Comparison of ENCODE assay signal across 8 cellular contexts in the genomic region with DNA sequence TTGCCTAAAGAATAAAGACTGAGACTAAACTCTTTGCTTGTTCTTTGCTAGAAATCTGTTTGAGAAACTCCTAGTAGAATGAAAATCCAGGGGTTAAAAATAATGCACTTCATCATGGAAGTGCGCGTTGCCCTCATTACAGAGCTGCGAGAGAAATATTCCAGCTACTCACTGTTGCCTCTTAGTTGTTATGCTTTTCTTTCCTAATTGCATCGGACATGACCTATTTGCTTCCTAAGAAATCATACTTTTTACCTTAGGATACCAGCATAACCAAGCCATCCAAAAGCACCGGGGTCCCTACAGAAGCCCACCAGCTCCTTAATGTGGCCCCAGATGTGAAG. TPM values are rescaled to one million over a fixed set of nuclear protein-coding genes. Genes with fewer than 3 reads are reported as not detected.
A peak's percentile ranks its signal among the peaks of the same experiment; 100 is the strongest.
DNase-seq lines count a peak whose midpoint lies in the region; ATAC-seq, FAIRE-seq and TF ChIP-seq lines count a peak whose summit lies in the region.

No MANE protein-coding gene starts in this region.

- no peak for FAIRE-seq in frontal cortex (lab: Jason Lieb, UNC)

- no peak overlapping the region for H2AK9ac ChIP-seq in IMR-90 (replicated peaks; ENCODE audit: low read depth, low read length, poor library complexity)

- no peaks in the 10 kb centered on the region for H4K20me1 ChIP-seq in BLaER1
- H4K20me1 ChIP-seq in IMR-90 (ENCODE audit: insufficient read depth, low read length) = no peaks in the 10 kb centered on the region

- H2BK5ac ChIP-seq in IMR-90 (ENCODE audit: low read depth, low read length, poor library complexity, severe bottlenecking) = no peak overlapping the region

- intact Hi-C loops in IMR-90 (cut with micrococcal nuclease) = loop anchor here (2.0 to 5.0 kb wide), 2 partner anchors 236 to 405 kb away; no protein-coding TSS in a partner anchor
- intact Hi-C loops in naive thymus-derived CD4-positive, alpha-beta T cell (cut with micrococcal nuclease) = loop anchor here in 1 of 2 donors (10.0 kb wide), 1 partner anchor 663 kb away; no protein-coding TSS in a partner anchor
- intact Hi-C loops in activated CD4-positive, alpha-beta memory T cell treated with anti-CD3 and anti-CD28 coated beads for 36 hours (cut with micrococcal nuclease) = loop anchor here (10.0 kb wide), 1 partner anchor 653 kb away; no protein-coding TSS in a partner anchor

- no peak overlapping the region for H3K27ac Mint-ChIP-seq in naive thymus-derived CD4-positive, alpha-beta T cell
- no peak overlapping the region for H3K27ac Mint-ChIP-seq in activated CD4-positive, alpha-beta memory T cell treated with anti-CD3 and anti-CD28 coated beads for 36 hours

- TF ChIP-seq POLR2A in IMR-90 (IDR thresholded peaks at IDR 0.05; ENCODE audit: low read depth, low read length) = no peak

- WGBS in IMR-90 (ENCODE audit: extremely low coverage in 2 of 2, insufficient read length in 1 of 2), 2 experiments = no CpG with 5 or more reads among the region's 5 CpGs

- H3K36me3 Mint-ChIP-seq in naive thymus-derived CD4-positive, alpha-beta T cell = no peaks in the 10 kb centered on the region
- H3K36me3 Mint-ChIP-seq in activated CD4-positive, alpha-beta memory T cell treated with anti-CD3 and anti-CD28 coated beads for 36 hours = no peaks in the 10 kb centered on the region

- H3K14ac ChIP-seq in IMR-90 (replicated peaks; ENCODE audit: low read depth, low read length) = no peak overlapping the region

- H3K4me1 ChIP-seq in BLaER1 (peaks cover 31% of the 10 kb centered on the region), IMR-90 (ENCODE audit: control insufficient read depth, insufficient read depth, low read length) (no peaks in the 10 kb centered on the region), duodenal mucosa (ENCODE audit: control insufficient read depth in 1 of 2, insufficient read depth in 2 of 2, low read length in 2 of 2) (peaks cover 0 to 4% of the 10 kb centered on the region in 2 donors)
- no peaks in the 10 kb centered on the region for H3K4me1 ChIP-seq in naive thymus-derived CD4-positive, alpha-beta T cell (ENCODE audit: control insufficient read depth in 2 of 2, insufficient read depth in 2 of 2, low read length in 2 of 2)

- H4K5ac ChIP-seq in IMR-90 (ENCODE audit: low read depth, low read length) = no peak overlapping the region

- H3K56ac ChIP-seq in IMR-90 (ENCODE audit: extremely low read depth, insufficient read depth, low read length) = no peak overlapping the region

- peak; percentile 28 for ATAC-seq in IMR-90 (ENCODE audit: low read depth)
- no peak for ATAC-seq in naive thymus-derived CD4-positive, alpha-beta T cell
- no peak for ATAC-seq in GM18867 (IDR thresholded peaks at IDR 0.05; ENCODE audit: unreplicated experiment)

- H4K8ac ChIP-seq in IMR-90 (ENCODE audit: low read depth in 2 of 2, low read length in 2 of 2) = no peak overlapping the region

- no peaks in the 10 kb centered on the region for H3K9me1 ChIP-seq in IMR-90 (ENCODE audit: insufficient read depth, low read length)

- H2AFZ ChIP-seq in IMR-90 (replicated peaks; ENCODE audit: low read length, poor library complexity) = peak overlapping the region; percentile 80

- H3K27me3 ChIP-seq in BLaER1 (peaks cover 28% of the 10 kb centered on the region), IMR-90 (ENCODE audit: control insufficient read depth, insufficient read depth, low read length) (peaks cover 11% of the 10 kb centered on the region), duodenal mucosa (ENCODE audit: control insufficient read depth in 1 of 2, insufficient read depth in 2 of 2, low read length in 2 of 2) (peaks cover 0 to 5% of the 10 kb centered on the region in 2 donors)
- peaks cover 0 to 4% of the 10 kb centered on the region in 2 donors for H3K27me3 ChIP-seq in naive thymus-derived CD4-positive, alpha-beta T cell (ENCODE audit: control insufficient read depth in 2 of 2, insufficient read depth in 2 of 2, low read length in 2 of 2)

- no peak for TF ChIP-seq CTCF in IMR-90 (conservative IDR thresholded peaks at IDR 0.05; ENCODE audit: low read depth, low read length)

- no peak overlapping the region for H2BK120ac ChIP-seq in IMR-90 (ENCODE audit: low read depth, low read length)

- CTCF ChIA-PET in IMR-90 (lab: Yijun Ruan, JAX) = interaction anchor here (0.7 to 1.7 kb wide), 2 partner anchors 14 to 606 kb away, joined by 3 to 5 read pairs; no protein-coding TSS in a partner anchor
- CTCF ChIA-PET in naive thymus-derived CD4-positive, alpha-beta T cell (lab: Charles Lee) = no interaction called here
- CTCF ChIA-PET in activated CD4-positive, alpha-beta memory T cell treated with anti-CD3 and anti-CD28 coated beads for 36 hours (lab: Charles Lee) = interaction anchor here (1.0 kb wide), 1 partner anchor 15 kb away, joined by 3 read pairs; no protein-coding TSS in a partner anchor

- H3K27ac ChIP-seq in BLaER1 = no peak overlapping the region
- no peak overlapping the region for H3K27ac ChIP-seq in IMR-90 (ENCODE audit: insufficient read depth, low read length)
- no peak overlapping the region for H3K27ac ChIP-seq in duodenal mucosa (ENCODE audit: low read depth, low read length)
- H3K27ac ChIP-seq in naive thymus-derived CD4-positive, alpha-beta T cell (ENCODE audit: low read depth, low read length) = no peak overlapping the region

- POLR2A ChIA-PET in IMR-90 (lab: Charles Lee; ENCODE audit: unreplicated experiment) = no interaction called here
- POLR2A ChIA-PET in naive thymus-derived CD4-positive, alpha-beta T cell (lab: Charles Lee) = no interaction called here
- POLR2A ChIA-PET in activated CD4-positive, alpha-beta memory T cell treated with anti-CD3 and anti-CD28 coated beads for 36 hours (lab: Charles Lee) = no interaction called here

- no peak overlapping the region for H2BK20ac ChIP-seq in IMR-90 (ENCODE audit: low read depth, low read length)

- no peak for DNase-seq in IMR-90
- no peak for DNase-seq in naive thymus-derived CD4-positive, alpha-beta T cell
- DNase-seq in activated CD4-positive, alpha-beta memory T cell treated with anti-CD3 and anti-CD28 coated beads for 36 hours = no peak
- no peak for DNase-seq in GOT3 (lab: John Stamatoyannopoulos, UW)
- DNase-seq in frontal cortex (ENCODE audit: low spot score in 2 of 2) = no peak

- H3K36me3 ChIP-seq in BLaER1 = no peaks in the 10 kb centered on the region
- H3K36me3 ChIP-seq in IMR-90 (ENCODE audit: control insufficient read depth, insufficient read depth, low read length) = no peaks in the 10 kb centered on the region
- H3K36me3 ChIP-seq in duodenal mucosa (ENCODE audit: control insufficient read depth in 1 of 2, insufficient read depth in 2 of 2, low read length in 2 of 2) = no peaks in the 10 kb centered on the region
- no peaks in the 10 kb centered on the region for H3K36me3 ChIP-seq in naive thymus-derived CD4-positive, alpha-beta T cell (ENCODE audit: control insufficient read depth in 2 of 3, insufficient read depth in 3 of 3, low read length in 3 of 3)

- H2AK5ac ChIP-seq in IMR-90 (ENCODE audit: low read depth, low read length) = no peak overlapping the region

- H3K4me2 ChIP-seq in BLaER1 = peak overlapping the region; percentile 80
- peak overlapping the region; percentile 97 for H3K4me2 ChIP-seq in IMR-90 (ENCODE audit: low read depth, low read length)

- peaks cover 31 to 55% (median 36%) of the 10 kb centered on the region in 5 donors for H3K27me3 Mint-ChIP-seq in naive thymus-derived CD4-positive, alpha-beta T cell
- peaks cover 37% of the 10 kb centered on the region for H3K27me3 Mint-ChIP-seq in activated CD4-positive, alpha-beta memory T cell treated with anti-CD3 and anti-CD28 coated beads for 36 hours

- peak overlapping the region; percentile 41 for H3K9ac ChIP-seq in BLaER1
- H3K9ac ChIP-seq in IMR-90 (ENCODE audit: low read depth, low read length) = no peak overlapping the region
- H3K9ac ChIP-seq in duodenal mucosa (ENCODE audit: low read depth in 1 of 2, low read length in 2 of 2) = peak overlapping the region; percentile 14 to 27

- in situ Hi-C loops in IMR-90 (cut with MboI; ENCODE audit: low sequenced_read_pairs) = loop anchor here (25.0 kb wide), 1 partner anchor 656 kb away; no protein-coding TSS in a partner anchor

- no TSS peak for BruUV-seq in IMR-90 (replicated peaks; lab: Mats Ljungman, UMichigan)

- no peak overlapping the region for H2BK15ac ChIP-seq in IMR-90 (ENCODE audit: low read depth, low read length)

- no peak overlapping the region for H3K18ac ChIP-seq in IMR-90 (ENCODE audit: low read depth, low read length)

- no peak overlapping the region for H4K91ac ChIP-seq in IMR-90 (ENCODE audit: insufficient read depth, low read depth, low read length)

- peak overlapping the region in 7 of 10 donors; percentile 20 to 44 (median 30) for H3K4me3 Mint-ChIP-seq in naive thymus-derived CD4-positive, alpha-beta T cell
- H3K4me3 Mint-ChIP-seq in activated CD4-positive, alpha-beta memory T cell treated with anti-CD3 and anti-CD28 coated beads for 36 hours = no peak overlapping the region

- no peak overlapping the region for H3K4ac ChIP-seq in IMR-90 (ENCODE audit: low read depth, low read length)

- TF ChIP-seq RAD21 in IMR-90 (IDR thresholded peaks at IDR 0.05; ENCODE audit: low read length) = no peak

- H3K23ac ChIP-seq in IMR-90 (ENCODE audit: low read depth, low read length) = no peak overlapping the region

- dilution Hi-C loops in IMR-90 (cut with HindIII; ENCODE audit: low sequenced_read_pairs, unreplicated experiment) = no loop called here

- H3K9me3 Mint-ChIP-seq in naive thymus-derived CD4-positive, alpha-beta T cell = peaks cover 0 to 7% (median 0%) of the 10 kb centered on the region in 11 donors
- no peaks in the 10 kb centered on the region for H3K9me3 Mint-ChIP-seq in activated CD4-positive, alpha-beta memory T cell treated with anti-CD3 and anti-CD28 coated beads for 36 hours

- H3K9me3 ChIP-seq in BLaER1 (peaks cover 4% of the 10 kb centered on the region), IMR-90 (ENCODE audit: control insufficient read depth, insufficient read depth, low read length) (no peaks in the 10 kb centered on the region), duodenal mucosa (ENCODE audit: control insufficient read depth in 1 of 2, low read length in 2 of 2) (no peaks in the 10 kb centered on the region)
- H3K9me3 ChIP-seq in naive thymus-derived CD4-positive, alpha-beta T cell (ENCODE audit: control insufficient read depth in 2 of 3, low read length in 3 of 3) = no peaks in the 10 kb centered on the region

- peaks cover 0 to 14% (median 9%) of the 10 kb centered on the region in 7 donors for H3K4me1 Mint-ChIP-seq in naive thymus-derived CD4-positive, alpha-beta T cell
- peaks cover 12% of the 10 kb centered on the region for H3K4me1 Mint-ChIP-seq in activated CD4-positive, alpha-beta memory T cell treated with anti-CD3 and anti-CD28 coated beads for 36 hours (ENCODE audit: low read depth)

- H3K79me1 ChIP-seq in IMR-90 (ENCODE audit: low read depth in 1 of 2, low read length in 2 of 2) = no peaks in the 10 kb centered on the region

- peak overlapping the region; percentile 71 for H3K4me3 ChIP-seq in BLaER1
- peak overlapping the region; percentile 61 for H3K4me3 ChIP-seq in IMR-90 (ENCODE audit: insufficient read depth, low read depth, low read length)
- peak overlapping the region; percentile 67 to 69 for H3K4me3 ChIP-seq in duodenal mucosa (ENCODE audit: low read depth in 1 of 2, low read length in 2 of 2)
- H3K4me3 ChIP-seq in naive thymus-derived CD4-positive, alpha-beta T cell (ENCODE audit: low read length) = no peak overlapping the region

RNA-seq across cellular contexts. Expression of a gene that starts 0.6 kb away (rescaled TPM):
- total RNA-seq in IMR-90 (2012; rRNA removed) (under 0.01 and 0.18 TPM in 2 replicates), frontal cortex (34.6 TPM)
- 0.02 and 0.04 TPM in 2 replicates for polyA plus RNA-seq in IMR-90 (2012; rRNA removed)
- under 0.01 and 0.01 TPM in 2 replicates for polyA plus RNA-seq in IMR-90 (2012; cell fraction: cytosol; rRNA removed)
- polyA plus RNA-seq in IMR-90 (2012; cell fraction: nucleus; rRNA removed; ENCODE audit: low replicate concordance) = 0.05 TPM in 1 of 2 replicates, not detected in the other
- 1 to 10 TPM in 2 of 5 experiments, not detected in 3; 1.2 to 1.3 TPM for total RNA-seq in naive thymus-derived CD4-positive, alpha-beta T cell
- not detected for polyA plus RNA-seq in naive thymus-derived CD4-positive, alpha-beta T cell
- not detected for total RNA-seq in activated CD4-positive, alpha-beta memory T cell treated with anti-CD3 and anti-CD28 coated beads for 36 hours

Comparison
In these comparisons a context has a peak if more than half of its experiments do, and no peak if none do; other contexts are left out.
1. RNA of a gene that starts 0.6 kb away (total RNA-seq): 34.6 TPM in frontal cortex (single experiment); under 0.01 to 0.18 TPM in IMR-90, 1.2 to 1.3 TPM in naive thymus-derived CD4-positive, alpha-beta T cell and not detected in activated CD4-positive, alpha-beta memory T cell treated with anti-CD3 and anti-CD28 coated beads for 36 hours; every median in the first group is over 10 times any median in the second.